9 cellular contexts compared by ENCODE assay signal in genomic region chr10:77350711-77351119, GRCh38.
DNase-seq lines count a peak whose midpoint lies in the region; ATAC-seq and TF ChIP-seq lines count a peak whose summit lies in the region.
"Had no signal": no experiment of that assay in that cellular context is flagged by ENCODE, and none has a peak within 500 bp of the region (broad histone marks: within the 10 kb centered on the region; RNA-seq: fewer than 3 reads in every experiment).

No MANE protein-coding gene starts in this region.

- DNase-seq in COLO668 (lab: John Stamatoyannopoulos, UW; ENCODE audit: unreplicated experiment) (peak; percentile 21), HUDEP-2 (lab: John Stamatoyannopoulos, UW; ENCODE audit: unreplicated experiment in 76 of 76) (peak in 41 of 76 experiments; percentile 3 to 70 (median 21)), brain pericyte (ENCODE audit: low read depth, low spot score) (peak; percentile 80), omental fat pad (ENCODE audit: low spot score) (peak; percentile 43), NCI-H2196 (lab: John Stamatoyannopoulos, UW; ENCODE audit: unreplicated experiment) (no peak)
- DNase-seq in CD4-positive, alpha-beta memory T cell = no peak
- DNase-seq: RPMI8226 had no signal

- no peaks in the 10 kb centered on the region for H3K4me1 ChIP-seq in CD4-positive, alpha-beta memory T cell (ENCODE audit: insufficient read depth, low read length)

- H3K27ac Mint-ChIP-seq in CD4-positive, alpha-beta memory T cell = no peak overlapping the region

- CTCF ChIA-PET in CD4-positive, alpha-beta memory T cell (lab: Charles Lee; ENCODE audit: partially characterized antibody) = no interaction called here

- POLR2A ChIA-PET in CD4-positive, alpha-beta memory T cell (lab: Charles Lee; ENCODE audit: partially characterized antibody) = no interaction called here

- no peak overlapping the region for H3K4me3 ChIP-seq in CD4-positive, alpha-beta memory T cell (ENCODE audit: low read length in 2 of 2)

- H3K4me3 Mint-ChIP-seq in CD4-positive, alpha-beta memory T cell = no peak overlapping the region

- H3K27me3 Mint-ChIP-seq in CD4-positive, alpha-beta memory T cell = peaks cover 0 to 2% of the 10 kb centered on the region in 2 donors

- no peaks in the 10 kb centered on the region for H3K9me3 ChIP-seq in CD4-positive, alpha-beta memory T cell (ENCODE audit: control insufficient read depth in 1 of 2, low read length in 2 of 2)

- peaks cover 0 to 3% (median 0%) of the 10 kb centered on the region in 4 donors for H3K4me1 Mint-ChIP-seq in CD4-positive, alpha-beta memory T cell

- no peak for TF ChIP-seq CTCF in omental fat pad (IDR thresholded peaks at IDR 0.05)

- H3K27me3 ChIP-seq in CD4-positive, alpha-beta memory T cell (ENCODE audit: insufficient read depth, low read length) = no peaks in the 10 kb centered on the region

- peak; percentile 89 for ATAC-seq in omental fat pad (ENCODE audit: low FRiP score)
- ATAC-seq in HG03139 (IDR thresholded peaks at IDR 0.05; ENCODE audit: unreplicated experiment) = no peak
- ATAC-seq in GM21526 (IDR thresholded peaks at IDR 0.05; ENCODE audit: low FRiP score, unreplicated experiment) = no peak

- no peaks in the 10 kb centered on the region for H3K36me3 ChIP-seq in CD4-positive, alpha-beta memory T cell (ENCODE audit: insufficient read depth, low read length)

- H3K36me3 Mint-ChIP-seq in CD4-positive, alpha-beta memory T cell = no peaks in the 10 kb centered on the region

- peaks cover 0 to 4% (median under 1%) of the 10 kb centered on the region in 8 donors for H3K9me3 Mint-ChIP-seq in CD4-positive, alpha-beta memory T cell

- H3K27ac ChIP-seq in CD4-positive, alpha-beta memory T cell (ENCODE audit: low read depth, low read length) = no peak overlapping the region

- intact Hi-C loops in CD4-positive, alpha-beta memory T cell (cut with micrococcal nuclease) = no loop called here

Comparison
In these comparisons a context has a peak if more than half of its experiments do, and no peak if none do; other contexts are left out.
1. DNase-seq: peak in COLO668 (single experiment), HUDEP-2 (41 of 76), brain pericyte (single experiment) and omental fat pad (single experiment); none in CD4-positive, alpha-beta memory T cell (0 of 5) and NCI-H2196 (single experiment).